Comparison of ENCODE assay signal across 11 cellular contexts in the genomic region with DNA sequence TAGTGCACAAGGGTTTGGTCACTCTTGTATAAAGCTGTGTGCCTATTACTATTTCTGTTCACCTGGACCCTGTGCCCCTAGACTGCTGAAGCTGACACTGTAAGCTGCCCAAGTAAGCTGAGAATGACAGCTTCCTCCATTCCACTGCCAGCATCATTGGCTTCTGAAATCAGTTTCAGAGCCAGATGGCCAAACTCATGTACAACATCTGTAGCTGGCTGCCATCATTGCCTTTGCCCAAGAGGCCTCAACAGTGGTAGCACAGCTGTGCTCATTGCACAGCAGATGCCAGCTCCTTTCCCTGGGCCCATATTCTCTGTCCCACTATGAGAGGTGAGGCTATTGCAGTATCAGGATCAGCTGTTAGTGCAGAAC.
A peak's percentile ranks its signal among the peaks of the same experiment; 100 is the strongest.
DNase-seq lines count a peak whose midpoint lies in the region; ATAC-seq, FAIRE-seq and TF ChIP-seq lines count a peak whose summit lies in the region.
"Had no signal": no experiment of that assay in that cellular context is flagged by ENCODE, and none has a peak within 500 bp of the region (broad histone marks: within the 10 kb centered on the region; RNA-seq: fewer than 3 reads in every experiment).

No MANE protein-coding gene starts in this region.

- ATAC-seq in Right ventricle myocardium superior (ENCODE audit: poor library complexity) (peak; percentile 50), HG03521 (IDR thresholded peaks at IDR 0.05; ENCODE audit: unreplicated experiment) (no peak), GM18502 (IDR thresholded peaks at IDR 0.05; ENCODE audit: poor library complexity, unreplicated experiment) (no peak)

- peak overlapping the region; percentile 6 for H3K4me3 ChIP-seq in osteoblast (ENCODE audit: insufficient read depth, low read length)
- no peak overlapping the region for H3K4me3 ChIP-seq in small intestine (ENCODE audit: low read depth in 1 of 2, low read length in 2 of 2)
- H3K4me3 ChIP-seq: mucosa of descending colon, Peyer's patch had no signal

- H3K27ac ChIP-seq in C4-2B (peak overlapping the region; percentile 96), osteoblast (ENCODE audit: low read depth, low read length) (peak overlapping the region; percentile 9), small intestine (ENCODE audit: low read depth in 1 of 2, low read length in 1 of 2) (no peak overlapping the region)
- H3K27ac ChIP-seq: Peyer's patch had no signal

- no peaks in the 10 kb centered on the region for H3K79me2 ChIP-seq in osteoblast (ENCODE audit: insufficient read depth, low read length)

- no peak overlapping the region for H2AFZ ChIP-seq in osteoblast (ENCODE audit: low read length)

- H3K36me3 ChIP-seq in osteoblast (ENCODE audit: insufficient read depth, low read length) (no peaks in the 10 kb centered on the region), small intestine (ENCODE audit: control insufficient read depth in 2 of 2, insufficient read depth in 2 of 2, low read length in 2 of 2) (no peaks in the 10 kb centered on the region)
- H3K36me3 ChIP-seq: Peyer's patch had no signal

- H4K20me1 ChIP-seq in osteoblast (ENCODE audit: insufficient read depth, low read length), result peaks cover 11% of the 10 kb centered on the region

- DNase-seq in RPMI8226, result peak; percentile 57
- DNase-seq in Right ventricle myocardium superior, result no peak
- DNase-seq in osteoblast (ENCODE audit: insufficient read length, low spot score, missing footprints), result no peak
- no peak for DNase-seq in small intestine
- DNase-seq in LoVo (ENCODE audit: low spot score), result no peak
- DNase-seq: NCI-H2081, Peyer's patch had no signal

- peak overlapping the region; percentile 45 for H3K4me2 ChIP-seq in osteoblast (ENCODE audit: insufficient read depth, low read length)

- intact Hi-C loops in Right ventricle myocardium superior (cut with DNase I), result no loop called here

- H3K4me1 ChIP-seq in osteoblast (ENCODE audit: insufficient read depth, low read length) (peaks cover 24% of the 10 kb centered on the region), small intestine (ENCODE audit: control insufficient read depth in 2 of 2, insufficient read depth in 1 of 2, low read depth in 1 of 2, low read length in 1 of 2) (no peaks in the 10 kb centered on the region)

- H3K27me3 ChIP-seq in osteoblast (ENCODE audit: insufficient read depth, low read length) (no peaks in the 10 kb centered on the region), small intestine (ENCODE audit: control insufficient read depth in 2 of 2, insufficient read depth in 2 of 2, low read length in 2 of 2) (no peaks in the 10 kb centered on the region)
- H3K27me3 ChIP-seq: Peyer's patch had no signal

- no peak for TF ChIP-seq CTCF in C4-2B (conservative IDR thresholded peaks at IDR 0.05)
- no peak for TF ChIP-seq CTCF in osteoblast (IDR thresholded peaks at IDR 0.05; ENCODE audit: extremely low read depth, low read depth, low read length)

- H3K9me3 ChIP-seq in osteoblast (ENCODE audit: low read depth, low read length), result no peaks in the 10 kb centered on the region
- no peaks in the 10 kb centered on the region for H3K9me3 ChIP-seq in small intestine (ENCODE audit: control insufficient read depth, low read depth)
- H3K9me3 ChIP-seq: mucosa of descending colon, Peyer's patch had no signal

- no peak for FAIRE-seq in small intestine (lab: Jason Lieb, UNC)

Comparison
In these comparisons a context has a peak if more than half of its experiments do, and no peak if none do; other contexts are left out.
1. H3K27ac ChIP-seq: peak in C4-2B (single experiment) and osteoblast (single experiment); none in small intestine (0 of 2).